In the genomic region with DNA sequence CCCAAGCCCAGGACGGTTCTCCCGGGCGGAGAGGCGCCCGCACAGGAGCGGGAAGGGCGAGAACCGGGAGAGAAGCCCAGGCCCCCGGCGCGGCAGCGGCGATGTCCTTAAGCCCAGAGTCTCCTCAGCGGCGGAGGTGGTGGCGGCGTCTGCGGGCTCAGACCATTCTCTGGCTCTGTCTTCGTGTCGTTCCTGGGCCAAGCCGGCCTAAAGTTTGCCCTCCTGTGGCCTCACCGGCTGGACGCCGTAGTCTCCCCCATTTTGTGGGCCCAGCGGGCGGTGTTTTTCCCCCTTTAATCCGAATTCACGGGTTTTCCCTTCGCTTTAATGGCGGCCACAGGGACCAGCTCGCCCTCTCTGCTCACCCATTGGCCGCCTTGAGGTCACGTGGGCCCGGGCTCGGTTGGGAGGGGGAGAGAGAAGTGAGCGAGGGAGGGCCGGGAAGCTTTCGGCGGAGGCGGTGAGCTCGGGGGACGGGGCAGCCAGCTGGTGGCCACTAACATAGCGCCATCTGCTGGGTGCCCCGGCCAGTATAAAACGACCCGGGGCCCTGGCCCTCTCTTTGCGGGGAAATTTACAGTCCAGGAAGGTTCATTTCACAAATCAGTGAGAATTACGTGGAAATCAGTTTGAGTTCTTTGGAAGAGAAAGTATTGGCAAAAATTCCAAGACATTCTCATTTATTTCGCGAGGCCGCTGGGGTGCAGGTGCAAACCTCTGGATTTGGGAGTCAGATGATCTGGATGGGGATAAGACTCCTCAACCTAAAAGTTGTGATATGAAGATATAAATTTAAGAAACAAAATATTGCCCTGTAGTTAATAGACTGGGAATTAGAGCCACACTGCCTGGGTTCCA, we compare ENCODE assay signal across 1 cellular context.
A peak's percentile ranks its signal among the peaks of the same experiment; 100 is the strongest.
TF ChIP-seq lines count a peak whose summit lies in the region.

No MANE protein-coding gene starts in this region.

TF ChIP-seq in HepG2, 621 proteins besides CTCF, POLR2A, EP300 and RAD21 (continued from another document and continues in another):
- TF ChIP-seq, protein P1, sequence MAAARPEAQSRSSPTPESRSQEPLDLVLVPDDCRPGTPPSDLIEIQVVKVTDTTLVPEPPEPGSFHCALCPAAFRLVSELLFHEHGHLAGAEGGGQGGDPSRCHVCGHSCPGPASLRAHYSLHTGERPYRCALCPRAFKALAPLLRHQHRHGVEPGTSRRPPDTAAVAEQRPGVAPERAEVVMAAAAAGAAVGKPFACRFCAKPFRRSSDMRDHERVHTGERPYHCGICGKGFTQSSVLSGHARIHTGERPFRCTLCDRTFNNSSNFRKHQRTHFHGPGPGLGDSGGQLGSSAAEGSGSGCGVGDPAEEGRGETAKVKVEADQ (CRISPR knock-in tag; IDR thresholded peaks at IDR 0.05; ENCODE audit: borderline replicate concordance) = no peak
- TF ChIP-seq, protein P2, sequence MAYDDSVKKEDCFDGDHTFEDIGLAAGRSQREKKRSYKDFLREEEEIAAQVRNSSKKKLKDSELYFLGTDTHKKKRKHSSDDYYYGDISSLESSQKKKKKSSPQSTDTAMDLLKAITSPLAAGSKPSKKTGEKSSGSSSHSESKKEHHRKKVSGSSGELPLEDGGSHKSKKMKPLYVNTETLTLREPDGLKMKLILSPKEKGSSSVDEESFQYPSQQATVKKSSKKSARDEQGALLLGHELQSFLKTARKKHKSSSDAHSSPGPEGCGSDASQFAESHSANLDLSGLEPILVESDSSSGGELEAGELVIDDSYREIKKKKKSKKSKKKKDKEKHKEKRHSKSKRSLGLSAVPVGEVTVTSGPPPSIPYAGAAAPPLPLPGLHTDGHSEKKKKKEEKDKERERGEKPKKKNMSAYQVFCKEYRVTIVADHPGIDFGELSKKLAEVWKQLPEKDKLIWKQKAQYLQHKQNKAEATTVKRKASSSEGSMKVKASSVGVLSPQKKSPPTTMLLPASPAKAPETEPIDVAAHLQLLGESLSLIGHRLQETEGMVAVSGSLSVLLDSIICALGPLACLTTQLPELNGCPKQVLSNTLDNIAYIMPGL (CRISPR knock-in tag; IDR thresholded peaks at IDR 0.05; ENCODE audit: borderline replicate concordance in 1 of 2, low read depth in 1 of 2) = peak; percentile 98 to 99
- TF ChIP-seq ZNF234 (CRISPR knock-in tag; conservative IDR thresholded peaks at IDR 0.05) = no peak
- TF ChIP-seq KLF16 (CRISPR knock-in tag; IDR thresholded peaks at IDR 0.05) = peak in 1 of 2 experiments; percentile 92; a peak in 2 of 4 replicates
- 0 out of 2 replicates have a peak, but pooled peaks have one; percentile 29 for TF ChIP-seq MEIS2 (CRISPR knock-in tag; IDR thresholded peaks at IDR 0.05)
- TF ChIP-seq ZNF724P (CRISPR knock-in tag; IDR thresholded peaks at IDR 0.05; ENCODE audit: borderline replicate concordance) = peak; percentile 97
- TF ChIP-seq ZNF329 (CRISPR knock-in tag; IDR thresholded peaks at IDR 0.05; ENCODE audit: low read depth) = no peak
- peak; percentile 86 for TF ChIP-seq ZNF160 (CRISPR knock-in tag; IDR thresholded peaks at IDR 0.05)
- TF ChIP-seq ZNF256 (CRISPR knock-in tag; conservative IDR thresholded peaks at IDR 0.05) = no peak
- TF ChIP-seq, protein P3, sequence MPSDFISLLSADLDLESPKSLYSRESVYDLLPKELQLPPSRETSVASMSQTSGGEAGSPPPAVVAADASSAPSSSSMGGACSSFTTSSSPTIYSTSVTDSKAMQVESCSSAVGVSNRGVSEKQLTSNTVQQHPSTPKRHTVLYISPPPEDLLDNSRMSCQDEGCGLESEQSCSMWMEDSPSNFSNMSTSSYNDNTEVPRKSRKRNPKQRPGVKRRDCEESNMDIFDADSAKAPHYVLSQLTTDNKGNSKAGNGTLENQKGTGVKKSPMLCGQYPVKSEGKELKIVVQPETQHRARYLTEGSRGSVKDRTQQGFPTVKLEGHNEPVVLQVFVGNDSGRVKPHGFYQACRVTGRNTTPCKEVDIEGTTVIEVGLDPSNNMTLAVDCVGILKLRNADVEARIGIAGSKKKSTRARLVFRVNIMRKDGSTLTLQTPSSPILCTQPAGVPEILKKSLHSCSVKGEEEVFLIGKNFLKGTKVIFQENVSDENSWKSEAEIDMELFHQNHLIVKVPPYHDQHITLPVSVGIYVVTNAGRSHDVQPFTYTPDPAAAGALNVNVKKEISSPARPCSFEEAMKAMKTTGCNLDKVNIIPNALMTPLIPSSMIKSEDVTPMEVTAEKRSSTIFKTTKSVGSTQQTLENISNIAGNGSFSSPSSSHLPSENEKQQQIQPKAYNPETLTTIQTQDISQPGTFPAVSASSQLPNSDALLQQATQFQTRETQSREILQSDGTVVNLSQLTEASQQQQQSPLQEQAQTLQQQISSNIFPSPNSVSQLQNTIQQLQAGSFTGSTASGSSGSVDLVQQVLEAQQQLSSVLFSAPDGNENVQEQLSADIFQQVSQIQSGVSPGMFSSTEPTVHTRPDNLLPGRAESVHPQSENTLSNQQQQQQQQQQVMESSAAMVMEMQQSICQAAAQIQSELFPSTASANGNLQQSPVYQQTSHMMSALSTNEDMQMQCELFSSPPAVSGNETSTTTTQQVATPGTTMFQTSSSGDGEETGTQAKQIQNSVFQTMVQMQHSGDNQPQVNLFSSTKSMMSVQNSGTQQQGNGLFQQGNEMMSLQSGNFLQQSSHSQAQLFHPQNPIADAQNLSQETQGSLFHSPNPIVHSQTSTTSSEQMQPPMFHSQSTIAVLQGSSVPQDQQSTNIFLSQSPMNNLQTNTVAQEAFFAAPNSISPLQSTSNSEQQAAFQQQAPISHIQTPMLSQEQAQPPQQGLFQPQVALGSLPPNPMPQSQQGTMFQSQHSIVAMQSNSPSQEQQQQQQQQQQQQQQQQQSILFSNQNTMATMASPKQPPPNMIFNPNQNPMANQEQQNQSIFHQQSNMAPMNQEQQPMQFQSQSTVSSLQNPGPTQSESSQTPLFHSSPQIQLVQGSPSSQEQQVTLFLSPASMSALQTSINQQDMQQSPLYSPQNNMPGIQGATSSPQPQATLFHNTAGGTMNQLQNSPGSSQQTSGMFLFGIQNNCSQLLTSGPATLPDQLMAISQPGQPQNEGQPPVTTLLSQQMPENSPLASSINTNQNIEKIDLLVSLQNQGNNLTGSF (CRISPR knock-in tag; IDR thresholded peaks at IDR 0.05) = no peak
- TF ChIP-seq ZZZ3 (CRISPR knock-in tag; IDR thresholded peaks at IDR 0.05; ENCODE audit: borderline replicate concordance) = 0 out of 2 replicates have a peak, but pooled peaks have one; percentile 65
- no peak for TF ChIP-seq ONECUT2 (CRISPR knock-in tag; IDR thresholded peaks at IDR 0.05)
- peak; percentile 96 for TF ChIP-seq RBM39 (IDR thresholded peaks at IDR 0.05; ENCODE audit: low read depth, low read length, poor library complexity, severe bottlenecking)
- TF ChIP-seq RARA (CRISPR knock-in tag; IDR thresholded peaks at IDR 0.05) = no peak; the same call in 1 of the 2 replicates
- TF ChIP-seq ZBTB7A (CRISPR knock-in tag; IDR thresholded peaks at IDR 0.05) = no peak
- TF ChIP-seq ZNF598 (CRISPR knock-in tag; IDR thresholded peaks at IDR 0.05; ENCODE audit: borderline replicate concordance) = no peak; the same call in 1 of the 2 replicates
- no peak for TF ChIP-seq RNF2 (conservative IDR thresholded peaks at IDR 0.05; ENCODE audit: low read depth)
- TF ChIP-seq RFX1 (IDR thresholded peaks at IDR 0.05) = no peak
- TF ChIP-seq ZNF589 (CRISPR knock-in tag; conservative IDR thresholded peaks at IDR 0.05) = no peak
- TF ChIP-seq STAG1 (CRISPR knock-in tag; IDR thresholded peaks at IDR 0.05) = peak; percentile 71
- TF ChIP-seq, protein P4, sequence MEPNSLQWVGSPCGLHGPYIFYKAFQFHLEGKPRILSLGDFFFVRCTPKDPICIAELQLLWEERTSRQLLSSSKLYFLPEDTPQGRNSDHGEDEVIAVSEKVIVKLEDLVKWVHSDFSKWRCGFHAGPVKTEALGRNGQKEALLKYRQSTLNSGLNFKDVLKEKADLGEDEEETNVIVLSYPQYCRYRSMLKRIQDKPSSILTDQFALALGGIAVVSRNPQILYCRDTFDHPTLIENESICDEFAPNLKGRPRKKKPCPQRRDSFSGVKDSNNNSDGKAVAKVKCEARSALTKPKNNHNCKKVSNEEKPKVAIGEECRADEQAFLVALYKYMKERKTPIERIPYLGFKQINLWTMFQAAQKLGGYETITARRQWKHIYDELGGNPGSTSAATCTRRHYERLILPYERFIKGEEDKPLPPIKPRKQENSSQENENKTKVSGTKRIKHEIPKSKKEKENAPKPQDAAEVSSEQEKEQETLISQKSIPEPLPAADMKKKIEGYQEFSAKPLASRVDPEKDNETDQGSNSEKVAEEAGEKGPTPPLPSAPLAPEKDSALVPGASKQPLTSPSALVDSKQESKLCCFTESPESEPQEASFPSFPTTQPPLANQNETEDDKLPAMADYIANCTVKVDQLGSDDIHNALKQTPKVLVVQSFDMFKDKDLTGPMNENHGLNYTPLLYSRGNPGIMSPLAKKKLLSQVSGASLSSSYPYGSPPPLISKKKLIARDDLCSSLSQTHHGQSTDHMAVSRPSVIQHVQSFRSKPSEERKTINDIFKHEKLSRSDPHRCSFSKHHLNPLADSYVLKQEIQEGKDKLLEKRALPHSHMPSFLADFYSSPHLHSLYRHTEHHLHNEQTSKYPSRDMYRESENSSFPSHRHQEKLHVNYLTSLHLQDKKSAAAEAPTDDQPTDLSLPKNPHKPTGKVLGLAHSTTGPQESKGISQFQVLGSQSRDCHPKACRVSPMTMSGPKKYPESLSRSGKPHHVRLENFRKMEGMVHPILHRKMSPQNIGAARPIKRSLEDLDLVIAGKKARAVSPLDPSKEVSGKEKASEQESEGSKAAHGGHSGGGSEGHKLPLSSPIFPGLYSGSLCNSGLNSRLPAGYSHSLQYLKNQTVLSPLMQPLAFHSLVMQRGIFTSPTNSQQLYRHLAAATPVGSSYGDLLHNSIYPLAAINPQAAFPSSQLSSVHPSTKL (CRISPR knock-in tag; IDR thresholded peaks at IDR 0.05) = peak; percentile 47; the same call in 1 of the 2 replicates
- TF ChIP-seq, protein P5, sequence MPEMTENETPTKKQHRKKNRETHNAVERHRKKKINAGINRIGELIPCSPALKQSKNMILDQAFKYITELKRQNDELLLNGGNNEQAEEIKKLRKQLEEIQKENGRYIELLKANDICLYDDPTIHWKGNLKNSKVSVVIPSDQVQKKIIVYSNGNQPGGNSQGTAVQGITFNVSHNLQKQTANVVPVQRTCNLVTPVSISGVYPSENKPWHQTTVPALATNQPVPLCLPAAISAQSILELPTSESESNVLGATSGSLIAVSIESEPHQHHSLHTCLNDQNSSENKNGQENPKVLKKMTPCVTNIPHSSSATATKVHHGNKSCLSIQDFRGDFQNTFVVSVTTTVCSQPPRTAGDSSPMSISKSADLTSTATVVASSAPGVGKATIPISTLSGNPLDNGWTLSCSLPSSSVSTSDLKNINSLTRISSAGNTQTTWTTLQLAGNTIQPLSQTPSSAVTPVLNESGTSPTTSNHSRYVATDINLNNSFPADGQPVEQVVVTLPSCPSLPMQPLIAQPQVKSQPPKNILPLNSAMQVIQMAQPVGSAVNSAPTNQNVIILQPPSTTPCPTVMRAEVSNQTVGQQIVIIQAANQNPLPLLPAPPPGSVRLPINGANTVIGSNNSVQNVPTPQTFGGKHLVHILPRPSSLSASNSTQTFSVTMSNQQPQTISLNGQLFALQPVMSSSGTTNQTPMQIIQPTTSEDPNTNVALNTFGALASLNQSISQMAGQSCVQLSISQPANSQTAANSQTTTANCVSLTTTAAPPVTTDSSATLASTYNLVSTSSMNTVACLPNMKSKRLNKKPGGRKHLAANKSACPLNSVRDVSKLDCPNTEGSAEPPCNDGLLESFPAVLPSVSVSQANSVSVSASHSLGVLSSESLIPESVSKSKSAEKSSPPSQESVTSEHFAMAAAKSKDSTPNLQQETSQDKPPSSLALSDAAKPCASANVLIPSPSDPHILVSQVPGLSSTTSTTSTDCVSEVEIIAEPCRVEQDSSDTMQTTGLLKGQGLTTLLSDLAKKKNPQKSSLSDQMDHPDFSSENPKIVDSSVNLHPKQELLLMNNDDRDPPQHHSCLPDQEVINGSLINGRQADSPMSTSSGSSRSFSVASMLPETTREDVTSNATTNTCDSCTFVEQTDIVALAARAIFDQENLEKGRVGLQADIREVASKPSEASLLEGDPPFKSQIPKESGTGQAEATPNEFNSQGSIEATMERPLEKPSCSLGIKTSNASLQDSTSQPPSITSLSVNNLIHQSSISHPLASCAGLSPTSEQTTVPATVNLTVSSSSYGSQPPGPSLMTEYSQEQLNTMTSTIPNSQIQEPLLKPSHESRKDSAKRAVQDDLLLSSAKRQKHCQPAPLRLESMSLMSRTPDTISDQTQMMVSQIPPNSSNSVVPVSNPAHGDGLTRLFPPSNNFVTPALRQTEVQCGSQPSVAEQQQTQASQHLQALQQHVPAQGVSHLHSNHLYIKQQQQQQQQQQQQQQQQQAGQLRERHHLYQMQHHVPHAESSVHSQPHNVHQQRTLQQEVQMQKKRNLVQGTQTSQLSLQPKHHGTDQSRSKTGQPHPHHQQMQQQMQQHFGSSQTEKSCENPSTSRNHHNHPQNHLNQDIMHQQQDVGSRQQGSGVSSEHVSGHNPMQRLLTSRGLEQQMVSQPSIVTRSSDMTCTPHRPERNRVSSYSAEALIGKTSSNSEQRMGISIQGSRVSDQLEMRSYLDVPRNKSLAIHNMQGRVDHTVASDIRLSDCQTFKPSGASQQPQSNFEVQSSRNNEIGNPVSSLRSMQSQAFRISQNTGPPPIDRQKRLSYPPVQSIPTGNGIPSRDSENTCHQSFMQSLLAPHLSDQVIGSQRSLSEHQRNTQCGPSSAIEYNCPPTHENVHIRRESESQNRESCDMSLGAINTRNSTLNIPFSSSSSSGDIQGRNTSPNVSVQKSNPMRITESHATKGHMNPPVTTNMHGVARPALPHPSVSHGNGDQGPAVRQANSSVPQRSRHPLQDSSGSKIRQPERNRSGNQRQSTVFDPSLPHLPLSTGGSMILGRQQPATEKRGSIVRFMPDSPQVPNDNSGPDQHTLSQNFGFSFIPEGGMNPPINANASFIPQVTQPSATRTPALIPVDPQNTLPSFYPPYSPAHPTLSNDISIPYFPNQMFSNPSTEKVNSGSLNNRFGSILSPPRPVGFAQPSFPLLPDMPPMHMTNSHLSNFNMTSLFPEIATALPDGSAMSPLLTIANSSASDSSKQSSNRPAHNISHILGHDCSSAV (CRISPR knock-in tag; IDR thresholded peaks at IDR 0.05; ENCODE audit: borderline replicate concordance) = no peak
